10 cellular contexts compared by ENCODE assay signal in the genomic region with DNA sequence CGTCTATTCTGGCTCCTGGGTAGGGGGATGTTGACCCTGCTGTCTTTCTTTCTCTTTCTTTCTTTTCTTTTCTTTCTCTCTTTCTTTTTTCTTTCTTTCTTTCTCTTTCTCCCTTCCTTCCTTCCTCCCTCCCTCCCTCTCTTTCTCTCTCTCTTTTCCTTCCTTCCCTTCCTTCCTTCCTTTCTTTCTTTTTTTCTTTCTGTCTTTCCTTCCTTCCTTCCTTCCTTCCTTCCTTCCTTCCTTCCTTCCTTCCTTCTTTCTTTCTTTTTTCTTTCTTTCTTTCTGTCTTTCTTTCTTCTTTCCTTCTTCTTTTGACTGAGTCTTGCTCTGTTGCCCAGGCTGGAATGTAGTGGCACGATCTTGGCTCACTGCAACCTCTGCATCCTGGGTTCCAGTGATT. TPM values are rescaled to one million over a fixed set of nuclear protein-coding genes. Genes with fewer than 3 reads are reported as not detected.
DNase-seq lines count a peak whose midpoint lies in the region; ATAC-seq, FAIRE-seq and TF ChIP-seq lines count a peak whose summit lies in the region.
"Not testable (repeated sequence)": the region's sequence is repeated elsewhere in the genome, so short reads cannot be mapped to it uniquely, and the experiment has no call there.
"Had no signal": no experiment of that assay in that cellular context is flagged by ENCODE, and none has a peak within 500 bp of the region (broad histone marks: within the 10 kb centered on the region; RNA-seq: fewer than 3 reads in every experiment).

No MANE protein-coding gene starts in this region.

- not testable (repeated sequence) for H3K9me3 ChIP-seq in HEK293 (ENCODE audit: control insufficient read depth, insufficient read depth, low read depth, low read length); K562 (replicated peaks; ENCODE audit: control insufficient read depth, insufficient read depth, low read depth, low read length)

- not testable (repeated sequence) for H3K4me1 Mint-ChIP-seq in activated naive CD4-positive, alpha-beta T cell treated with anti-CD3 and anti-CD28 coated beads, Interleukin-2, amount 10 ng/mL, durations not matched to agents 7 days and 5 days; activated naive CD4-positive, alpha-beta T cell treated with anti-CD3 and anti-CD28 coated beads, Interleukin-2, amount 50 U/mL, for 24 hours

- not testable (repeated sequence) for TF ChIP-seq CTCF in HEK293 (tag by site-specific recombination; IDR thresholded peaks at IDR 0.05); K562 (IDR thresholded peaks at IDR 0.05 in 2 of 3, conservative IDR thresholded peaks at IDR 0.05 in 1 of 3; ENCODE audit: insufficient read depth in 2 of 3, low read depth in 1 of 3, low read length in 3 of 3)

- H3K27me3 Mint-ChIP-seq in activated naive CD4-positive, alpha-beta T cell treated with anti-CD3 and anti-CD28 coated beads, Interleukin-2, amount 10 ng/mL, durations not matched to agents 7 days and 5 days, result peaks cover 98% of the 10 kb centered on the region
- H3K27me3 Mint-ChIP-seq in activated naive CD4-positive, alpha-beta T cell treated with anti-CD3 and anti-CD28 coated beads, Interleukin-2, amount 50 U/mL, for 24 hours, result peaks cover 23% of the 10 kb centered on the region

- H3K9me1 ChIP-seq in K562 (ENCODE audit: control insufficient read depth, insufficient read depth, low read length), result not testable (repeated sequence)

- CTCF ChIA-PET in HEK293 (lab: Yijun Ruan, JAX), result interaction anchor here (0.5 to 4.9 kb wide), 6 partner anchors 10 to 362 kb away, joined by 3 to 58 read pairs (median 4); no protein-coding TSS in a partner anchor
- CTCF ChIA-PET in activated naive CD4-positive, alpha-beta T cell treated with anti-CD3 and anti-CD28 coated beads, Interleukin-2, amount 10 ng/mL, durations not matched to agents 7 days and 5 days (lab: Charles Lee), result interaction anchor here (0.6 to 3.3 kb wide), 5 partner anchors 13 to 187 kb away, joined by 3 to 26 read pairs (median 3); no protein-coding TSS in a partner anchor
- CTCF ChIA-PET in K562 (lab: Yijun Ruan, JAX; ENCODE audit: low intra/inter-chr PET ratio), result interaction anchor here (1.1 kb wide), 1 partner anchor 72 kb away, joined by 3 read pairs; no protein-coding TSS in a partner anchor

- H3K27ac ChIP-seq in HEK293 (ENCODE audit: extremely low read depth, low read depth, low read length); K562 (ENCODE audit: extremely low read depth, low read depth, low read length): not testable (repeated sequence)

- H3K4me2 ChIP-seq in K562 (ENCODE audit: insufficient read depth, low read length), result not testable (repeated sequence)

- peak overlapping the region; percentile 4 for H3K27ac Mint-ChIP-seq in activated naive CD4-positive, alpha-beta T cell treated with anti-CD3 and anti-CD28 coated beads, Interleukin-2, amount 10 ng/mL, durations not matched to agents 7 days and 5 days
- peak overlapping the region; percentile 51 for H3K27ac Mint-ChIP-seq in activated naive CD4-positive, alpha-beta T cell treated with anti-CD3 and anti-CD28 coated beads, Interleukin-2, amount 50 U/mL, for 24 hours

- not testable (repeated sequence) for H3K36me3 Mint-ChIP-seq in activated naive CD4-positive, alpha-beta T cell treated with anti-CD3 and anti-CD28 coated beads, Interleukin-2, amount 10 ng/mL, durations not matched to agents 7 days and 5 days; activated naive CD4-positive, alpha-beta T cell treated with anti-CD3 and anti-CD28 coated beads, Interleukin-2, amount 50 U/mL, for 24 hours

- TF ChIP-seq EP300 in K562 (IDR thresholded peaks at IDR 0.05; ENCODE audit: low read length), result not testable (repeated sequence)

- TF ChIP-seq POLR2A in K562 (conservative IDR thresholded peaks at IDR 0.05), result not testable (repeated sequence)

- H2AFZ ChIP-seq in K562 (ENCODE audit: low read depth, low read length), result not testable (repeated sequence)

- not testable (repeated sequence) for TF ChIP-seq RAD21 in K562 (CRISPR knock-in tag; conservative IDR thresholded peaks at IDR 0.05 in 1 of 2, IDR thresholded peaks at IDR 0.05 in 1 of 2)

- H3K36me3 ChIP-seq in HEK293 (ENCODE audit: control insufficient read depth in 2 of 2, insufficient read depth in 1 of 2, low read length in 2 of 2); K562 (ENCODE audit: control insufficient read depth, insufficient read depth, low read length): not testable (repeated sequence)

- H3K4me3 ChIP-seq in HEK293 (ENCODE audit: low read depth, low read length); K562: not testable (repeated sequence)

- not testable (repeated sequence) for FAIRE-seq in K562 (lab: Jason Lieb, UNC)

- H3K9ac ChIP-seq in K562 (ENCODE audit: insufficient read depth in 1 of 2, low read depth in 2 of 2, low read length in 2 of 2), result not testable (repeated sequence)

- WGBS in K562 (ENCODE audit: insufficient coverage, low coverage, missing lambda C conversion rate), result 10% methylated on average over 2 of the region's 2 CpGs

- POLR2A ChIA-PET in HEK293 (lab: Yijun Ruan, JAX), result not testable (repeated sequence)
- POLR2A ChIA-PET in K562 (lab: Yijun Ruan, JAX), result interaction anchor here (0.7 kb wide), 1 partner anchor 559 kb away, joined by 3 read pairs; no protein-coding TSS in a partner anchor

- H3K4me3 Mint-ChIP-seq in activated naive CD4-positive, alpha-beta T cell treated with anti-CD3 and anti-CD28 coated beads, Interleukin-2, amount 10 ng/mL, durations not matched to agents 7 days and 5 days; activated naive CD4-positive, alpha-beta T cell treated with anti-CD3 and anti-CD28 coated beads, Interleukin-2, amount 50 U/mL, for 24 hours: not testable (repeated sequence)

- not testable (repeated sequence) for DNase-seq in activated naive CD4-positive, alpha-beta T cell treated with anti-CD3 and anti-CD28 coated beads, Interleukin-2, amount 10 ng/mL, durations not matched to agents 7 days and 5 days; K562 (ENCODE audit: extremely low read depth in 1 of 4, low spot score in 3 of 4)

- H3K4me1 ChIP-seq in HEK293 (ENCODE audit: control insufficient read depth, insufficient read depth, low read length), result not testable (repeated sequence)
- H3K4me1 ChIP-seq in K562 (replicated peaks in 1 of 2; ENCODE audit: control insufficient read depth in 2 of 2, insufficient read depth in 2 of 2, low read length in 2 of 2), result peaks cover 0 to 34% of the 10 kb centered on the region in 2 experiments; a peak in 2 of 5 replicates

- not testable (repeated sequence) for ATAC-seq in K562

- H3K79me2 ChIP-seq in K562 (ENCODE audit: control insufficient read depth, insufficient read depth, low read length), result not testable (repeated sequence)

- not testable (repeated sequence) for H3K9me3 Mint-ChIP-seq in activated naive CD4-positive, alpha-beta T cell treated with anti-CD3 and anti-CD28 coated beads, Interleukin-2, amount 10 ng/mL, durations not matched to agents 7 days and 5 days; activated naive CD4-positive, alpha-beta T cell treated with anti-CD3 and anti-CD28 coated beads, Interleukin-2, amount 50 U/mL, for 24 hours

- H3K27me3 ChIP-seq in K562 (ENCODE audit: control insufficient read depth in 2 of 2, insufficient read depth in 2 of 2, low read length in 2 of 2), result peaks cover 25 to 56% of the 10 kb centered on the region in 2 experiments; a peak in 4 of 5 replicates

- not testable (repeated sequence) for BruUV-seq in K562 (replicated peaks; lab: Mats Ljungman, UMichigan)

- in situ Hi-C loops in K562 (cut with MboI), result not testable (repeated sequence)

- intact Hi-C loops in K562 (cut with micrococcal nuclease), result not testable (repeated sequence)

- peaks cover 11% of the 10 kb centered on the region; the same call in 1 of the 2 replicates for H4K20me1 ChIP-seq in K562 (replicated peaks; ENCODE audit: control insufficient read depth, insufficient read depth, low read length)

TF ChIP-seq in HEK293, 187 proteins besides CTCF, POLR2A, EP300 and RAD21:
- TF ChIP-seq ZNF366 (tag by site-specific recombination; conservative IDR thresholded peaks at IDR 0.05), result peak; percentile 100

TF ChIP-seq in K562, 482 proteins besides CTCF, POLR2A, EP300 and RAD21 (continues in another document):
- TF ChIP-seq, protein P1, sequence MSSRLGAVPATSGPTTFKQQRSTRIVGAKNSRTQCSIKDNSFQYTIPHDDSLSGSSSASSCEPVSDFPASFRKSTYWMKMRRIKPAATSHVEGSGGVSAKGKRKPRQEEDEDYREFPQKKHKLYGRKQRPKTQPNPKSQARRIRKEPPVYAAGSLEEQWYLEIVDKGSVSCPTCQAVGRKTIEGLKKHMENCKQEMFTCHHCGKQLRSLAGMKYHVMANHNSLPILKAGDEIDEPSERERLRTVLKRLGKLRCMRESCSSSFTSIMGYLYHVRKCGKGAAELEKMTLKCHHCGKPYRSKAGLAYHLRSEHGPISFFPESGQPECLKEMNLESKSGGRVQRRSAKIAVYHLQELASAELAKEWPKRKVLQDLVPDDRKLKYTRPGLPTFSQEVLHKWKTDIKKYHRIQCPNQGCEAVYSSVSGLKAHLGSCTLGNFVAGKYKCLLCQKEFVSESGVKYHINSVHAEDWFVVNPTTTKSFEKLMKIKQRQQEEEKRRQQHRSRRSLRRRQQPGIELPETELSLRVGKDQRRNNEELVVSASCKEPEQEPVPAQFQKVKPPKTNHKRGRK (tag; IDR thresholded peaks at IDR 0.05), result peak; percentile 84

RNA-seq across cellular contexts. Expression of gene PSD2, which starts 3.0 kb away (rescaled TPM):
- total RNA-seq in K562 (2011; cell fraction: chromatin; rRNA removed; ENCODE audit: low replicate concordance), result 0.09 TPM in 2 replicates
- under 0.01 TPM in 1 of 2 replicates, not detected in the other for total RNA-seq in K562 (2011; cell fraction: nucleolus; rRNA removed)
- total RNA-seq in K562 (2011; cell fraction: nucleoplasm; rRNA removed), result not detected in 2 replicates
- total RNA-seq in K562 (2014; rRNA removed) (0.09 TPM in 1 of 2 replicates, not detected in the other), K562 (2014; rRNA removed; fragmentation: Illumina TruSeq; extraction: Trizol) (not detected in 2 replicates), K562 (2015; rRNA removed; fragmentation: Illumina TruSeq; extraction: Trizol) (not detected in 2 replicates), K562 (2021) (0.04 and 0.07 TPM in 2 replicates)
- polyA plus RNA-seq in K562 (2011; rRNA removed) (0.04 and 0.11 TPM in 2 replicates), K562 (2014; fragmentation: Illumina TruSeq; extraction: Trizol) (0.01 TPM in 1 of 2 replicates, not detected in the other), K562 (2014; fragmentation: Nextera tagmentation; extraction: Ambion mirVana) (not detected), K562 (2014; rRNA removed) (0.01 TPM in 1 of 2 replicates, not detected in the other)
- 0.09 TPM in 1 of 2 replicates, not detected in the other for polyA plus RNA-seq in K562 (2011; cell fraction: cytosol; rRNA removed)
- 0.18 and 0.29 TPM in 2 replicates for polyA plus RNA-seq in K562 (2011; cell fraction: nucleus; rRNA removed)
- polyA plus RNA-seq in K562 (2012), result 0.01 and 0.06 TPM in 2 replicates
- 0.03 TPM in 1 of 2 replicates, not detected in the other for polyA minus RNA-seq in K562 (2011; rRNA and poly(A)+ RNA removed)
- not detected in 2 replicates for polyA minus RNA-seq in K562 (2011; cell fraction: cytosol; rRNA and poly(A)+ RNA removed)
- polyA minus RNA-seq in K562 (2011; cell fraction: nucleus; rRNA and poly(A)+ RNA removed), result 0.11 TPM in 1 of 2 replicates, not detected in the other
- total RNA-seq: Calu3; CD4-positive, alpha-beta memory T cell; CD4-positive, CD25-positive, alpha-beta regulatory T cell; CD8-positive, alpha-beta memory T cell had no signal
- polyA plus RNA-seq: AG04450; CD14-positive monocyte; CD4-positive, alpha-beta memory T cell; CD4-positive, CD25-positive, alpha-beta regulatory T cell had no signal
